In genomic region chr1:183235503-183235902, GRCh38 we compare ENCODE assay signal across 7 cellular contexts. TPM values are rescaled to one million over a fixed set of nuclear protein-coding genes. Genes with fewer than 3 reads are reported as not detected.
DNase-seq lines count a peak whose midpoint lies in the region; ATAC-seq and TF ChIP-seq lines count a peak whose summit lies in the region.

No MANE protein-coding gene starts in this region.

- no peaks in the 10 kb centered on the region for H4K20me1 ChIP-seq in IMR-90 (ENCODE audit: insufficient read depth, low read length)

- no peak overlapping the region for H3K4me3 Mint-ChIP-seq in activated naive CD8-positive, alpha-beta T cell treated with anti-CD3 and anti-CD28 coated beads, Interleukin-2, amount 50 U/mL, for 24 hours

- H3K9me3 ChIP-seq in IMR-90 (ENCODE audit: control insufficient read depth, insufficient read depth, low read length) (no peaks in the 10 kb centered on the region), lower lobe of right lung (no peaks in the 10 kb centered on the region), tibial nerve (no peaks in the 10 kb centered on the region)

- peak overlapping the region; percentile 88 for H2BK120ac ChIP-seq in IMR-90 (ENCODE audit: low read depth, low read length)

- WGBS in IMR-90 (ENCODE audit: extremely low coverage in 2 of 2, insufficient read length in 1 of 2), 2 experiments = 83% methylated on average over 2 of the region's 14 CpGs; no CpG with 5 or more reads in 1 of the 2 experiments
- 85 to 88% methylated on average over 14 of the region's 14 CpGs for WGBS in tibial nerve, 2 donors

- H3K36me3 ChIP-seq in IMR-90 (ENCODE audit: control insufficient read depth, insufficient read depth, low read length) (no peaks in the 10 kb centered on the region), brain microvascular endothelial cell (replicated peaks) (no peaks in the 10 kb centered on the region), lower lobe of right lung (no peaks in the 10 kb centered on the region), tibial nerve (no peaks in the 10 kb centered on the region)

- H2BK15ac ChIP-seq in IMR-90 (ENCODE audit: low read depth, low read length) = peak overlapping the region; percentile 78

- no peaks in the 10 kb centered on the region for H3K36me3 Mint-ChIP-seq in activated naive CD8-positive, alpha-beta T cell treated with anti-CD3 and anti-CD28 coated beads, Interleukin-2, amount 50 U/mL, for 24 hours (ENCODE audit: low read depth)

- H3K4me3 ChIP-seq in IMR-90 (ENCODE audit: insufficient read depth, low read depth, low read length) (peak overlapping the region; percentile 41; the same call in 1 of the 2 replicates), brain microvascular endothelial cell (ENCODE audit: low read depth, low read length) (peak overlapping the region; percentile 50), lower lobe of right lung (peak overlapping the region; percentile 37), tibial nerve (peak overlapping the region in 1 of 4 donors; percentile 29)

- H2AFZ ChIP-seq in IMR-90 (replicated peaks; ENCODE audit: low read length, poor library complexity) = peak overlapping the region; percentile 88

- TF ChIP-seq POLR2A in IMR-90 (IDR thresholded peaks at IDR 0.05; ENCODE audit: low read depth, low read length) (0 out of 2 replicates have a peak, but pooled peaks have one; percentile 11), tibial nerve (IDR thresholded peaks at IDR 0.05) (no peak)

- peak overlapping the region; percentile 53 for H3K4ac ChIP-seq in IMR-90 (ENCODE audit: low read depth, low read length)

- CTCF ChIA-PET in IMR-90 (lab: Yijun Ruan, JAX) = interaction anchor here (0.9 to 1.5 kb wide), 12 partner anchors 9 to 347 kb away, joined by 3 to 10 read pairs (median 4); no protein-coding TSS in a partner anchor

- no peak for TF ChIP-seq CTCF in IMR-90 (conservative IDR thresholded peaks at IDR 0.05; ENCODE audit: low read depth, low read length)
- no peak for TF ChIP-seq CTCF in brain microvascular endothelial cell (IDR thresholded peaks at IDR 0.05; ENCODE audit: low read depth, low read length, missing control alignments)
- TF ChIP-seq CTCF in lower lobe of right lung (IDR thresholded peaks at IDR 0.05) = no peak
- TF ChIP-seq CTCF in tibial nerve (IDR thresholded peaks at IDR 0.05) = no peak

- H3K79me1 ChIP-seq in IMR-90 (ENCODE audit: low read depth in 1 of 2, low read length in 2 of 2) = no peaks in the 10 kb centered on the region; a peak in 1 of 4 replicates

- peak overlapping the region; percentile 33; the same call in 1 of the 2 replicates for H4K5ac ChIP-seq in IMR-90 (ENCODE audit: low read depth, low read length)

- H3K56ac ChIP-seq in IMR-90 (ENCODE audit: extremely low read depth, insufficient read depth, low read length) = peak overlapping the region; percentile 76; the same call in 1 of the 2 replicates

- peaks cover 13% of the 10 kb centered on the region for H3K4me1 ChIP-seq in IMR-90 (ENCODE audit: control insufficient read depth, insufficient read depth, low read length)
- H3K4me1 ChIP-seq in lower lobe of right lung = peaks cover 10% of the 10 kb centered on the region
- peaks cover 0 to 22% (median 6%) of the 10 kb centered on the region in 4 donors for H3K4me1 ChIP-seq in tibial nerve

- TF ChIP-seq EP300 in tibial nerve (IDR thresholded peaks at IDR 0.05) = no peak

- peak overlapping the region; percentile 60 for H2BK5ac ChIP-seq in IMR-90 (ENCODE audit: low read depth, low read length, poor library complexity, severe bottlenecking)

- intact Hi-C loops in IMR-90 (cut with micrococcal nuclease) = loop anchor here (1.0 to 5.0 kb wide), 4 partner anchors 35 to 273 kb away; partner anchors contain the start of gene LAMC1
- intact Hi-C loops in lower lobe of right lung (cut with DNase I) = no loop called here

- no peak for TF ChIP-seq RAD21 in IMR-90 (IDR thresholded peaks at IDR 0.05; ENCODE audit: low read length)

- peak overlapping the region; percentile 87 for H3K14ac ChIP-seq in IMR-90 (replicated peaks; ENCODE audit: low read depth, low read length)

- H3K9me3 Mint-ChIP-seq in activated naive CD8-positive, alpha-beta T cell treated with anti-CD3 and anti-CD28 coated beads, Interleukin-2, amount 50 U/mL, for 24 hours = no peaks in the 10 kb centered on the region

- peaks cover 13% of the 10 kb centered on the region for H3K9me1 ChIP-seq in IMR-90 (ENCODE audit: insufficient read depth, low read length)

- no peaks in the 10 kb centered on the region for H3K27me3 ChIP-seq in IMR-90 (ENCODE audit: control insufficient read depth, insufficient read depth, low read length)
- no peaks in the 10 kb centered on the region for H3K27me3 ChIP-seq in brain microvascular endothelial cell (replicated peaks)
- no peaks in the 10 kb centered on the region for H3K27me3 ChIP-seq in lower lobe of right lung (ENCODE audit: low read depth)
- no peaks in the 10 kb centered on the region for H3K27me3 ChIP-seq in tibial nerve

- peak overlapping the region; percentile 67 for H4K91ac ChIP-seq in IMR-90 (ENCODE audit: insufficient read depth, low read depth, low read length)

- H3K23ac ChIP-seq in IMR-90 (ENCODE audit: low read depth, low read length) = peak overlapping the region; percentile 5; the same call in 1 of the 2 replicates

- H3K9ac ChIP-seq in IMR-90 (ENCODE audit: low read depth, low read length) = peak overlapping the region; percentile 63; the same call in 1 of the 2 replicates

- dilution Hi-C loops in IMR-90 (cut with HindIII; ENCODE audit: low sequenced_read_pairs, unreplicated experiment) = no loop called here

- no peaks in the 10 kb centered on the region for H3K27me3 Mint-ChIP-seq in activated naive CD8-positive, alpha-beta T cell treated with anti-CD3 and anti-CD28 coated beads, Interleukin-2, amount 50 U/mL, for 24 hours

- peak overlapping the region; percentile 45; the same call in 1 of the 2 replicates for H3K18ac ChIP-seq in IMR-90 (ENCODE audit: low read depth, low read length)

- POLR2A ChIA-PET in IMR-90 (lab: Charles Lee; ENCODE audit: unreplicated experiment) = interaction anchor here (0.6 to 1.0 kb wide), 2 partner anchors 35 to 83 kb away, joined by 3 to 5 read pairs; no protein-coding TSS in a partner anchor

- DNase-seq in IMR-90 (no peak), brain microvascular endothelial cell (no peak), lower lobe of right lung (no peak), tibial nerve (ENCODE audit: low spot score in 2 of 2) (no peak), amygdala (lab: John Stamatoyannopoulos, UW) (no peak), hippocampal formation (lab: John Stamatoyannopoulos, UW) (no peak)
- no peak for DNase-seq in activated naive CD8-positive, alpha-beta T cell treated with anti-CD3 and anti-CD28 coated beads, Interleukin-2, amount 50 U/mL, for 24 hours

- H3K27ac ChIP-seq in IMR-90 (ENCODE audit: insufficient read depth, low read length) (peak overlapping the region; percentile 76; the same call in 1 of the 2 replicates), brain microvascular endothelial cell (peak overlapping the region; percentile 100), lower lobe of right lung (peak overlapping the region; percentile 69), tibial nerve (peak overlapping the region; percentile 72 to 95 (median 74))

- H3K4me1 Mint-ChIP-seq in activated naive CD8-positive, alpha-beta T cell treated with anti-CD3 and anti-CD28 coated beads, Interleukin-2, amount 50 U/mL, for 24 hours = no peaks in the 10 kb centered on the region

- no TSS peak for BruUV-seq in IMR-90 (replicated peaks; lab: Mats Ljungman, UMichigan)

- H4K8ac ChIP-seq in IMR-90 (ENCODE audit: low read depth in 2 of 2, low read length in 2 of 2) = peak overlapping the region; percentile 15 to 87; a peak in 3 of 4 replicates

- in situ Hi-C loops in IMR-90 (cut with MboI; ENCODE audit: low sequenced_read_pairs) = loop anchor here (10.0 to 25.0 kb wide), 2 partner anchors 211 to 273 kb away; partner anchors contain the start of genes LAMC1 and SHCBP1L
- in situ Hi-C loops in brain microvascular endothelial cell (cut with HindIII; ENCODE audit: low pct_ligation_motif_present, low sequenced_read_pairs) = no loop called here

- H3K27ac Mint-ChIP-seq in activated naive CD8-positive, alpha-beta T cell treated with anti-CD3 and anti-CD28 coated beads, Interleukin-2, amount 50 U/mL, for 24 hours = no peak overlapping the region

- peak overlapping the region; percentile 93 for H2AK5ac ChIP-seq in IMR-90 (ENCODE audit: low read depth, low read length)

- H2BK20ac ChIP-seq in IMR-90 (ENCODE audit: low read depth, low read length) = peak overlapping the region; percentile 76

- H3K4me2 ChIP-seq in IMR-90 (ENCODE audit: low read depth, low read length) = peak overlapping the region; percentile 78

- ATAC-seq in IMR-90 (ENCODE audit: low read depth) = no peak
- no peak for ATAC-seq in lower lobe of right lung
- ATAC-seq in activated naive CD8-positive, alpha-beta T cell treated with anti-CD3 and anti-CD28 coated beads, Interleukin-2, amount 50 U/mL, for 24 hours = no peak

- H2AK9ac ChIP-seq in IMR-90 (replicated peaks; ENCODE audit: low read depth, low read length, poor library complexity) = peak overlapping the region; percentile 73

TF ChIP-seq in IMR-90, 13 proteins besides CTCF, POLR2A, EP300 and RAD21 (continues in another document):
- TF ChIP-seq NFE2L2 (IDR thresholded peaks at IDR 0.05; ENCODE audit: low read depth, low read length) (no peak), FOS (IDR thresholded peaks at IDR 0.05; ENCODE audit: low read depth, low read length) (no peak), MAFK (IDR thresholded peaks at IDR 0.05; ENCODE audit: low read depth, low read length) (no peak), MXI1 (IDR thresholded peaks at IDR 0.05; ENCODE audit: borderline replicate concordance, low read depth, low read length) (no peak), SMC3 (IDR thresholded peaks at IDR 0.05; ENCODE audit: low read depth, low read length) (no peak), CHD1 (IDR thresholded peaks at IDR 0.05; ENCODE audit: low read depth, low read length) (no peak), RCOR1 (IDR thresholded peaks at IDR 0.05; ENCODE audit: insufficient replicate concordance, low read length) (no peak), BHLHE40 (IDR thresholded peaks at IDR 0.05; ENCODE audit: low read depth, low read length) (no peak)
- TF ChIP-seq, protein P1, sequence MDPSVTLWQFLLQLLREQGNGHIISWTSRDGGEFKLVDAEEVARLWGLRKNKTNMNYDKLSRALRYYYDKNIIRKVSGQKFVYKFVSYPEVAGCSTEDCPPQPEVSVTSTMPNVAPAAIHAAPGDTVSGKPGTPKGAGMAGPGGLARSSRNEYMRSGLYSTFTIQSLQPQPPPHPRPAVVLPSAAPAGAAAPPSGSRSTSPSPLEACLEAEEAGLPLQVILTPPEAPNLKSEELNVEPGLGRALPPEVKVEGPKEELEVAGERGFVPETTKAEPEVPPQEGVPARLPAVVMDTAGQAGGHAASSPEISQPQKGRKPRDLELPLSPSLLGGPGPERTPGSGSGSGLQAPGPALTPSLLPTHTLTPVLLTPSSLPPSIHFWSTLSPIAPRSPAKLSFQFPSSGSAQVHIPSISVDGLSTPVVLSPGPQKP (IDR thresholded peaks at IDR 0.05; ENCODE audit: borderline replicate concordance, low read depth, low read length) = no peak

RNA-seq across cellular contexts. Expression of gene LAMC2, which starts 49.4 kb away (rescaled TPM):
- total RNA-seq in IMR-90 (2012; rRNA removed) (2.2 and 2.3 TPM in 2 replicates), lower lobe of right lung (24.9 TPM), tibial nerve (10 to 100 TPM in 2 of 4 donors, 1 to 10 TPM in 2; 4.5 to 11.9 (median 8.1) TPM)
- 2.6 and 2.8 TPM in 2 replicates for polyA plus RNA-seq in IMR-90 (2012; rRNA removed)
- 1.4 TPM in 2 replicates for polyA plus RNA-seq in IMR-90 (2012; cell fraction: cytosol; rRNA removed)
- polyA plus RNA-seq in IMR-90 (2012; cell fraction: nucleus; rRNA removed; ENCODE audit: low replicate concordance) = 1.1 and 2.6 TPM in 2 replicates
